21 cellular contexts compared by ENCODE assay signal in the genomic region with DNA sequence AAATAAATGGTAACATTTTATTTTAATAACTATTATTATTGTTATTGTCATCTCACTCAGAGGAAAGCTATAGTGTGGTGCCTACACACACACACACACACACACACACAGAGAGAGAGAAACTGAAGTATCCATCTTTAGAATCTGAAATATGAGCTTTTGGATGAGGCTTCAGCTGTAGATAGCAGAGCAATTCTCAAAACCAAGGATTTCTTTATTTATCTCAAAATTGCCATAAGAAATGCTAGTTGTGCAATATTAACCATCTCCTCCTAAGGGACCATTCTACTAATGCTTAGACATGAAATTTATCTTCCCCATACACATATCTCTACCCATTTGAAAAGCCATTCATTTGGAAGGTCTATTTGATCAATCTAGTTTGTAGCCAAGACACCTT. TPM values are rescaled to one million over a fixed set of nuclear protein-coding genes. Genes with fewer than 3 reads are reported as not detected.
A peak's percentile ranks its signal among the peaks of the same experiment; 100 is the strongest.
DNase-seq lines count a peak whose midpoint lies in the region; ATAC-seq and TF ChIP-seq lines count a peak whose summit lies in the region.
"Had no signal": no experiment of that assay in that cellular context is flagged by ENCODE, and none has a peak within 500 bp of the region (broad histone marks: within the 10 kb centered on the region; RNA-seq: fewer than 3 reads in every experiment).

No MANE protein-coding gene starts in this region.

- H3K36me3 ChIP-seq in IMR-90 (ENCODE audit: control insufficient read depth, insufficient read depth, low read length) (no peaks in the 10 kb centered on the region), MG63 (no peaks in the 10 kb centered on the region)
- H3K36me3 ChIP-seq: BLaER1 had no signal

- no peak overlapping the region for H3K4ac ChIP-seq in IMR-90 (ENCODE audit: low read depth, low read length)

- H4K91ac ChIP-seq in IMR-90 (ENCODE audit: insufficient read depth, low read depth, low read length): no peak overlapping the region

- no peak; the same call in 1 of the 2 replicates for ATAC-seq in IMR-90 (ENCODE audit: low read depth)
- ATAC-seq: CD8-positive, alpha-beta T cell; GM12878 had no signal

- no peak for TF ChIP-seq POLR2A in IMR-90 (IDR thresholded peaks at IDR 0.05; ENCODE audit: low read depth, low read length)

- in situ Hi-C loops in IMR-90 (cut with MboI; ENCODE audit: low sequenced_read_pairs): no loop called here

- dilution Hi-C loops in IMR-90 (cut with HindIII; ENCODE audit: low sequenced_read_pairs, unreplicated experiment): no loop called here

- no peak overlapping the region for H2BK5ac ChIP-seq in IMR-90 (ENCODE audit: low read depth, low read length, poor library complexity, severe bottlenecking)

- DNase-seq in IMR-90 (no peak), choroid plexus epithelial cell (ENCODE audit: low read depth) (peak; percentile 13), fibroblast of peridontal ligament (ENCODE audit: extremely low read depth) (peak; percentile 63), NCI-H526 (lab: John Stamatoyannopoulos, UW) (no peak), DMS53 (lab: John Stamatoyannopoulos, UW) (no peak), MG63 (no peak)
- DNase-seq: Caco-2; CD4-positive, CD25-positive, alpha-beta regulatory T cell; CD8-positive, alpha-beta T cell; DMS153; DMS79; EL; GDM1; GM23248; H7; HCEC 1CT had no signal

- no TSS peak for BruUV-seq in IMR-90 (replicated peaks; lab: Mats Ljungman, UMichigan)

- H3K18ac ChIP-seq in IMR-90 (ENCODE audit: low read depth, low read length): no peak overlapping the region

- no peak overlapping the region for H2AK9ac ChIP-seq in IMR-90 (replicated peaks; ENCODE audit: low read depth, low read length, poor library complexity)

- POLR2A ChIA-PET in IMR-90 (lab: Charles Lee; ENCODE audit: unreplicated experiment): no interaction called here

- no peak overlapping the region for H2BK15ac ChIP-seq in IMR-90 (ENCODE audit: low read depth, low read length)

- intact Hi-C loops in IMR-90 (cut with micrococcal nuclease): no loop called here

- H3K4me1 ChIP-seq in IMR-90 (ENCODE audit: control insufficient read depth, insufficient read depth, low read length): no peaks in the 10 kb centered on the region
- H3K4me1 ChIP-seq: BLaER1, Caco-2 had no signal

- no peak overlapping the region for H3K9ac ChIP-seq in IMR-90 (ENCODE audit: low read depth, low read length)
- H3K9ac ChIP-seq: BLaER1, GM23248 had no signal

- no peak overlapping the region for H4K8ac ChIP-seq in IMR-90 (ENCODE audit: low read depth in 2 of 2, low read length in 2 of 2)

- TF ChIP-seq RAD21 in IMR-90 (IDR thresholded peaks at IDR 0.05; ENCODE audit: low read length): no peak

- no peak overlapping the region for H3K14ac ChIP-seq in IMR-90 (replicated peaks; ENCODE audit: low read depth, low read length)

- H4K20me1 ChIP-seq in IMR-90 (ENCODE audit: insufficient read depth, low read length): no peaks in the 10 kb centered on the region
- H4K20me1 ChIP-seq: BLaER1 had no signal

- no peak overlapping the region for H3K27ac ChIP-seq in IMR-90 (ENCODE audit: insufficient read depth, low read length)
- H3K27ac ChIP-seq: 22Rv1, BLaER1, C4-2B, GM23248 had no signal

- no peak overlapping the region for H3K4me2 ChIP-seq in IMR-90 (ENCODE audit: low read depth, low read length)
- H3K4me2 ChIP-seq: BLaER1 had no signal

- H3K4me3 ChIP-seq in IMR-90 (ENCODE audit: insufficient read depth, low read depth, low read length) (no peak overlapping the region), choroid plexus epithelial cell (ENCODE audit: low read depth, low read length) (no peak overlapping the region), MG63 (no peak overlapping the region)
- H3K4me3 ChIP-seq: BLaER1, GM12878, GM23248 had no signal

- CTCF ChIA-PET in IMR-90 (lab: Yijun Ruan, JAX): no interaction called here

- no peak overlapping the region for H3K56ac ChIP-seq in IMR-90 (ENCODE audit: extremely low read depth, insufficient read depth, low read length)

- H2BK20ac ChIP-seq in IMR-90 (ENCODE audit: low read depth, low read length): no peak overlapping the region

- peaks cover 4% of the 10 kb centered on the region; the same call in 1 of the 2 replicates for H3K27me3 ChIP-seq in IMR-90 (ENCODE audit: control insufficient read depth, insufficient read depth, low read length)
- H3K27me3 ChIP-seq in MG63: no peaks in the 10 kb centered on the region
- H3K27me3 ChIP-seq: BLaER1 had no signal

- no peak overlapping the region for H2BK120ac ChIP-seq in IMR-90 (ENCODE audit: low read depth, low read length)

- no peak overlapping the region for H2AK5ac ChIP-seq in IMR-90 (ENCODE audit: low read depth, low read length)

- no peaks in the 10 kb centered on the region for H3K9me1 ChIP-seq in IMR-90 (ENCODE audit: insufficient read depth, low read length)

- TF ChIP-seq CTCF in IMR-90 (conservative IDR thresholded peaks at IDR 0.05; ENCODE audit: low read depth, low read length) (no peak), choroid plexus epithelial cell (conservative IDR thresholded peaks at IDR 0.05; ENCODE audit: low read depth, low read length) (no peak)

- no peak overlapping the region for H2AFZ ChIP-seq in IMR-90 (replicated peaks; ENCODE audit: low read length, poor library complexity)
- H2AFZ ChIP-seq: GM23248 had no signal

- no peak overlapping the region for H4K5ac ChIP-seq in IMR-90 (ENCODE audit: low read depth, low read length)

- H3K9me3 ChIP-seq in IMR-90 (ENCODE audit: control insufficient read depth, insufficient read depth, low read length) (no peaks in the 10 kb centered on the region), MG63 (no peaks in the 10 kb centered on the region)
- H3K9me3 ChIP-seq: Caco-2 had no signal

- no peak overlapping the region for H3K23ac ChIP-seq in IMR-90 (ENCODE audit: low read depth, low read length)

- no peaks in the 10 kb centered on the region for H3K79me1 ChIP-seq in IMR-90 (ENCODE audit: low read depth in 1 of 2, low read length in 2 of 2)

TF ChIP-seq in IMR-90, 13 proteins besides CTCF, POLR2A, EP300 and RAD21:
- TF ChIP-seq CEBPB (IDR thresholded peaks at IDR 0.05; ENCODE audit: low read depth, low read length) (peak; percentile 13; the same call in 1 of the 2 replicates), RFX5 (IDR thresholded peaks at IDR 0.05; ENCODE audit: low read depth, low read length) (no peak), FOS (IDR thresholded peaks at IDR 0.05; ENCODE audit: low read depth, low read length) (no peak), MAFK (IDR thresholded peaks at IDR 0.05; ENCODE audit: low read depth, low read length) (no peak), BHLHE40 (IDR thresholded peaks at IDR 0.05; ENCODE audit: low read depth, low read length) (no peak)
- TF ChIP-seq, protein P1, sequence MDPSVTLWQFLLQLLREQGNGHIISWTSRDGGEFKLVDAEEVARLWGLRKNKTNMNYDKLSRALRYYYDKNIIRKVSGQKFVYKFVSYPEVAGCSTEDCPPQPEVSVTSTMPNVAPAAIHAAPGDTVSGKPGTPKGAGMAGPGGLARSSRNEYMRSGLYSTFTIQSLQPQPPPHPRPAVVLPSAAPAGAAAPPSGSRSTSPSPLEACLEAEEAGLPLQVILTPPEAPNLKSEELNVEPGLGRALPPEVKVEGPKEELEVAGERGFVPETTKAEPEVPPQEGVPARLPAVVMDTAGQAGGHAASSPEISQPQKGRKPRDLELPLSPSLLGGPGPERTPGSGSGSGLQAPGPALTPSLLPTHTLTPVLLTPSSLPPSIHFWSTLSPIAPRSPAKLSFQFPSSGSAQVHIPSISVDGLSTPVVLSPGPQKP (IDR thresholded peaks at IDR 0.05; ENCODE audit: borderline replicate concordance, low read depth, low read length): no peak

RNA-seq across cellular contexts. Expression of a gene that starts 50.1 kb away (rescaled TPM):
- total RNA-seq in IMR-90 (2012; rRNA removed): 37.5 and 57.5 TPM in 2 replicates
- polyA plus RNA-seq in IMR-90 (2012; rRNA removed): 13.4 and 16.5 TPM in 2 replicates
- 5.0 and 14.9 TPM in 2 replicates for polyA plus RNA-seq in IMR-90 (2012; cell fraction: cytosol; rRNA removed)
- 10.2 and 11.3 TPM in 2 replicates for polyA plus RNA-seq in IMR-90 (2012; cell fraction: nucleus; rRNA removed; ENCODE audit: low replicate concordance)
- total RNA-seq in MG63 (2014; rRNA removed; shearing (Covaris generic); ENCODE audit: low replicate concordance): 13.2 and 19.5 TPM in 2 replicates
- total RNA-seq: B cell; CD4-positive, CD25-positive, alpha-beta regulatory T cell; CD8-positive, alpha-beta T cell had no signal
- polyA plus RNA-seq: CD4-positive, CD25-positive, alpha-beta regulatory T cell had no signal

RNA-seq across cellular contexts. Expression of a gene that starts 54.6 kb away (rescaled TPM):
- total RNA-seq in IMR-90 (2012; rRNA removed): 82.8 and 90.5 TPM in 2 replicates
- 64.7 and 71.8 TPM in 2 replicates for polyA plus RNA-seq in IMR-90 (2012; rRNA removed)
- polyA plus RNA-seq in IMR-90 (2012; cell fraction: cytosol; rRNA removed): 33.3 and 39.9 TPM in 2 replicates
- polyA plus RNA-seq in IMR-90 (2012; cell fraction: nucleus; rRNA removed; ENCODE audit: low replicate concordance): 20.0 and 45.3 TPM in 2 replicates
- total RNA-seq in MG63 (2014; rRNA removed; shearing (Covaris generic); ENCODE audit: low replicate concordance): 12.3 and 12.6 TPM in 2 replicates

Comparison
In these comparisons a context has a peak if more than half of its experiments do, and no peak if none do; other contexts are left out.
1. DNase-seq: peak in choroid plexus epithelial cell (single experiment) and fibroblast of peridontal ligament (single experiment); none in IMR-90 (single experiment), NCI-H526 (0 of 2), DMS53 (single experiment) and MG63 (single experiment).